14 cellular contexts compared by ENCODE assay signal in the genomic region with DNA sequence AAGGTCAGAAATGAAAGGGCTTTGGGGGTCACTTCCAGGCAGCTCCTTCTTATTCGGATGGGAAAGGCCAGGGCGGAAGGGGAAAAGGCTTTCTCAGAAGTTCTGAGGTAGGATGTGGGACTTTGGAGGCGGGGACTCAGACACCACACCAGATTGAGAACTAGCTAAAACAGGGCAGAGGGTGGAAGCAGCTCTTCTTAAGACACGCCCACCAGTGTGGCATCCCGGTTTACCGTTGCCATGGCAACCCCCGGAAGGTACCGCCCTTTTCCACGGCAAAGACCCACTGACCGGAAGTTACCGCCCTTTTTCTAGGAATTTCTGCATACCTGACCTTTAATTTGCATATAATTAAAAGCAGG. TPM values are rescaled to one million over a fixed set of nuclear protein-coding genes. Genes with fewer than 3 reads are reported as not detected.
A peak's percentile ranks its signal among the peaks of the same experiment; 100 is the strongest.
DNase-seq lines count a peak whose midpoint lies in the region; ATAC-seq and TF ChIP-seq lines count a peak whose summit lies in the region.
"Had no signal": no experiment of that assay in that cellular context is flagged by ENCODE, and none has a peak within 500 bp of the region (broad histone marks: within the 10 kb centered on the region; RNA-seq: fewer than 3 reads in every experiment).

No MANE protein-coding gene starts in this region.

- no peak overlapping the region for H3K4me3 Mint-ChIP-seq in activated T-cell treated with anti-CD3 and anti-CD28 coated beads, Interleukin-2, amount 50 U/mL, for 4 hours
- H3K4me3 Mint-ChIP-seq in mesothelial cell of epicardium = no peak overlapping the region
- H3K4me3 Mint-ChIP-seq: activated B cell treated with CpG ODN at 0.5 μM for 24 hours; activated T-cell treated with anti-CD3 and anti-CD28 coated beads, Interleukin-2, amount 50 U/mL, for 24 hours had no signal

- no peaks in the 10 kb centered on the region for H3K9me3 Mint-ChIP-seq in activated T-cell treated with anti-CD3 and anti-CD28 coated beads, Interleukin-2, amount 50 U/mL, for 4 hours
- peaks cover 19% of the 10 kb centered on the region for H3K9me3 Mint-ChIP-seq in mesothelial cell of epicardium
- H3K9me3 Mint-ChIP-seq: activated B cell treated with CpG ODN at 0.5 μM for 24 hours; activated T-cell treated with anti-CD3 and anti-CD28 coated beads, Interleukin-2, amount 50 U/mL, for 24 hours had no signal

- no peak for ATAC-seq in activated T-cell treated with anti-CD3 and anti-CD28 coated beads, Interleukin-2, amount 50 U/mL, for 4 hours
- peak; percentile 58 to 75 for ATAC-seq in upper lobe of left lung (ENCODE audit: low FRiP score in 2 of 2)

- peaks cover 0 to 6% (median 2%) of the 10 kb centered on the region in 4 donors for H3K4me1 ChIP-seq in upper lobe of left lung

- H3K27me3 ChIP-seq in upper lobe of left lung = no peaks in the 10 kb centered on the region

- no peak overlapping the region for H3K4me3 ChIP-seq in upper lobe of left lung
- H3K4me3 ChIP-seq: SK-N-MC had no signal

- no peak for TF ChIP-seq CTCF in upper lobe of left lung (IDR thresholded peaks at IDR 0.05)
- no peak for TF ChIP-seq CTCF in mesothelial cell of epicardium (IDR thresholded peaks at IDR 0.05; ENCODE audit: unreplicated experiment)

- no peak for TF ChIP-seq POLR2A in upper lobe of left lung (IDR thresholded peaks at IDR 0.05)

- no peaks in the 10 kb centered on the region for H3K9me3 ChIP-seq in upper lobe of left lung

- peak overlapping the region in 3 of 4 donors; percentile 36 to 82 (median 43) for H3K27ac ChIP-seq in upper lobe of left lung
- H3K27ac ChIP-seq: SK-N-MC had no signal

- no peaks in the 10 kb centered on the region for H3K36me3 Mint-ChIP-seq in activated T-cell treated with anti-CD3 and anti-CD28 coated beads, Interleukin-2, amount 50 U/mL, for 4 hours (ENCODE audit: insufficient read depth)
- H3K36me3 Mint-ChIP-seq in mesothelial cell of epicardium = no peaks in the 10 kb centered on the region

- peaks cover 39% of the 10 kb centered on the region for H3K27me3 Mint-ChIP-seq in activated T-cell treated with anti-CD3 and anti-CD28 coated beads, Interleukin-2, amount 50 U/mL, for 4 hours (ENCODE audit: low read depth)
- H3K27me3 Mint-ChIP-seq in mesothelial cell of epicardium (ENCODE audit: low read depth) = peaks cover 8% of the 10 kb centered on the region

- H3K4me1 Mint-ChIP-seq in activated T-cell treated with anti-CD3 and anti-CD28 coated beads, Interleukin-2, amount 50 U/mL, for 4 hours (ENCODE audit: low read depth) = no peaks in the 10 kb centered on the region
- H3K4me1 Mint-ChIP-seq in mesothelial cell of epicardium = no peaks in the 10 kb centered on the region

- no peaks in the 10 kb centered on the region for H3K36me3 ChIP-seq in upper lobe of left lung

- WGBS in upper lobe of left lung, 2 donors = 38 to 58% methylated on average over 3 to 11 of the region's 11 CpGs

- no peak for TF ChIP-seq EP300 in upper lobe of left lung (IDR thresholded peaks at IDR 0.05)

- DNase-seq in activated T-cell treated with anti-CD3 and anti-CD28 coated beads, Interleukin-2, amount 50 U/mL, for 1 hour = peak; percentile 8
- DNase-seq in activated T-cell treated with anti-CD3 and anti-CD28 coated beads, Interleukin-2, amount 50 U/mL, for 4 hours = no peak
- peak; percentile 74 to 75 for DNase-seq in NOMO-1 (lab: John Stamatoyannopoulos, UW; ENCODE audit: unreplicated experiment in 2 of 2)
- DNase-seq in iPS DF 4.7 (ENCODE audit: extremely low read depth, low spot score) = peak; percentile 69
- DNase-seq in upper lobe of left lung = peak in 1 of 2 donors; percentile 78
- no peak for DNase-seq in DMS153 treated with DMSO at 0.1 percent for 48 hours (lab: John Stamatoyannopoulos, UW; ENCODE audit: unreplicated experiment)
- no peak for DNase-seq in mesothelial cell of epicardium (ENCODE audit: low spot score in 2 of 2, unreplicated experiment in 2 of 2)
- DNase-seq in UCSD-AML1 (lab: John Stamatoyannopoulos, UW; ENCODE audit: unreplicated experiment) = no peak
- DNase-seq: activated B cell treated with CpG ODN at 0.5 μM for 24 hours; activated T-cell treated with anti-CD3 and anti-CD28 coated beads, Interleukin-2, amount 50 U/mL, for 24 hours; NCI-H446 treated with DMSO at 0.1 percent for 48 hours had no signal

- no peak overlapping the region for H3K27ac Mint-ChIP-seq in mesothelial cell of epicardium
- H3K27ac Mint-ChIP-seq: activated B cell treated with CpG ODN at 0.5 μM for 24 hours; activated T-cell treated with anti-CD3 and anti-CD28 coated beads, Interleukin-2, amount 50 U/mL, for 24 hours had no signal

RNA-seq across cellular contexts. Expression of a gene that starts 3.8 kb away (rescaled TPM):
- total RNA-seq in activated T-cell treated with anti-CD3 and anti-CD28 coated beads, Interleukin-2, amount 50 U/mL, for 4 hours = not detected
- 10 to 100 TPM in 3 of 6 donors, 1 to 10 TPM in 3; 3.1 to 34.9 (median 20.3) TPM for total RNA-seq in upper lobe of left lung
- not detected in 3 replicates for total RNA-seq in mesothelial cell of epicardium
- total RNA-seq: M059J had no signal

RNA-seq across cellular contexts. Expression of a gene that starts 22.2 kb away (rescaled TPM):
- not detected for total RNA-seq in activated T-cell treated with anti-CD3 and anti-CD28 coated beads, Interleukin-2, amount 50 U/mL, for 4 hours
- 1 to 10 TPM in 3 of 6 donors, not detected in 3; 1.0 to 5.0 (median 1.7) TPM for total RNA-seq in upper lobe of left lung
- not detected in 3 replicates for total RNA-seq in mesothelial cell of epicardium
- total RNA-seq: aorta, M059J had no signal

RNA-seq across cellular contexts. Expression of a gene that starts 35.8 kb away (rescaled TPM):
- total RNA-seq in activated T-cell treated with anti-CD3 and anti-CD28 coated beads, Interleukin-2, amount 50 U/mL, for 4 hours = not detected
- total RNA-seq in upper lobe of left lung (10 to 100 TPM; 11.2 to 37.0 (median 22.7) TPM), mesothelial cell of epicardium (not detected in 3 replicates)
- total RNA-seq: M059J had no signal

RNA-seq across cellular contexts. Expression of a gene that starts 48.0 kb away (rescaled TPM):
- total RNA-seq in activated T-cell treated with anti-CD3 and anti-CD28 coated beads, Interleukin-2, amount 50 U/mL, for 4 hours = 1 to 10 TPM; 4.7 to 6.1 (median 5.5) TPM
- total RNA-seq in upper lobe of left lung (100 to 1,000 TPM in 3 of 6 donors, 10 to 100 TPM in 3; 46.5 to 228 (median 111) TPM), mesothelial cell of epicardium (0.53 to 0.92 TPM (median 0.75 TPM) in 3 replicates)

RNA-seq across cellular contexts. Expression of a gene that starts 59.7 kb away (rescaled TPM):
- not detected for total RNA-seq in activated T-cell treated with anti-CD3 and anti-CD28 coated beads, Interleukin-2, amount 50 U/mL, for 4 hours
- total RNA-seq in upper lobe of left lung (10 to 100 TPM in 2 of 6 donors, 1 to 10 TPM in 4; 5.1 to 54.5 (median 10.0) TPM), mesothelial cell of epicardium (not detected in 3 replicates)
- total RNA-seq: M059J had no signal

Comparison
In these comparisons a context has a peak if more than half of its experiments do, and no peak if none do; other contexts are left out.
1. DNase-seq: peak in activated T-cell treated with anti-CD3 and anti-CD28 coated beads, Interleukin-2, amount 50 U/mL, for 1 hour (single experiment), NOMO-1 (2 of 2) and iPS DF 4.7 (single experiment); none in activated T-cell treated with anti-CD3 and anti-CD28 coated beads, Interleukin-2, amount 50 U/mL, for 4 hours (single experiment), DMS153 treated with DMSO at 0.1 percent for 48 hours (single experiment), mesothelial cell of epicardium (0 of 2) and UCSD-AML1 (single experiment).
2. ATAC-seq: peak in upper lobe of left lung (2 of 2); none in activated T-cell treated with anti-CD3 and anti-CD28 coated beads, Interleukin-2, amount 50 U/mL, for 4 hours (0 of 2).
3. RNA of a gene that starts 35.8 kb away (total RNA-seq): 11.2 to 37.0 TPM in upper lobe of left lung; not detected in activated T-cell treated with anti-CD3 and anti-CD28 coated beads, Interleukin-2, amount 50 U/mL, for 4 hours and not detected in mesothelial cell of epicardium; every median in the first group is over 10 times any median in the second.